Comparison of ENCODE assay signal across 9 cellular contexts in the genomic region with DNA sequence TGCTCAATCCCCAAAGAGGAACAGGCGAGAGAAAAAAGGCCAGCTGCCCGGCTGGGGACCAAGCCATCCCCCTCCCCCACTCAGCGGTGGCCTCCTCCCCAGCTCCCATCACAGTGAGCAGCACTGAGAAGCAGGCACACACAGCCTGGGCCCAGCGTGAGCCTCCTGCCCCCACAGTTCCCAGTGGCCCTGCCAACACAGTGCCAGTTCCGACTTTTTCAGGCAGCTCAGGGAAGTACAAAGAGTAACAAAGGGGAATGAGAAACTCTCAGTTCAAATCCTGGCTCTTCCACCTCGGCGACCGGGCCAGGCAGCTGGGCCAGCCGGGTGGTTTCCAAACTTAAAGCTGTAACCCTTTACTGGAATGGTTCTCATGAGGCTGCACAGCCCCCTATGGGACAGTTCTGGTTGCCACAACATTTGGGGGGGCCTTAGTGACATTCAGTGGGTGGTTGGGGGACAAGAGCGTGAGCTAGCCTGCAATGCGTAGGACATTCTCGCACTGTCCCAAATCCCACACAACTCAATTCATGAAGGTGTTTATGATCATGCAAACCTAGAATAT. TPM values are rescaled to one million over a fixed set of nuclear protein-coding genes. Genes with fewer than 3 reads are reported as not detected.
DNase-seq lines count a peak whose midpoint lies in the region; TF ChIP-seq lines count a peak whose summit lies in the region.
"Had no signal": no experiment of that assay in that cellular context is flagged by ENCODE, and none has a peak within 500 bp of the region (broad histone marks: within the 10 kb centered on the region; RNA-seq: fewer than 3 reads in every experiment).

No MANE protein-coding gene starts in this region.

- peaks cover 40% of the 10 kb centered on the region for H3K36me3 ChIP-seq in NT2/D1 (ENCODE audit: insufficient read depth, insufficient read length, low read length)
- no peaks in the 10 kb centered on the region for H3K36me3 ChIP-seq in ectodermal cell (ENCODE audit: control insufficient read depth, insufficient read depth, low read length)
- H3K36me3 ChIP-seq in mesodermal cell (ENCODE audit: control insufficient read depth, insufficient read depth, low read length) = peaks cover 7% of the 10 kb centered on the region
- no peaks in the 10 kb centered on the region for H3K36me3 ChIP-seq in PC-9 (ENCODE audit: low read depth)

- no peak overlapping the region for H3K4me2 ChIP-seq in PC-9

- peaks cover 3% of the 10 kb centered on the region; the same call in 1 of the 2 replicates for H4K20me1 ChIP-seq in PC-9 (ENCODE audit: insufficient read depth)

- H3K27ac ChIP-seq in ectodermal cell (ENCODE audit: insufficient read depth, low read depth, low read length, poor library complexity, severe bottlenecking) (peak overlapping the region; percentile 63), mesodermal cell (ENCODE audit: low read depth, low read length, severe bottlenecking) (peak overlapping the region; percentile 29), PC-9 (no peak overlapping the region)

- no peak overlapping the region for H2AFZ ChIP-seq in PC-9

- no peak for TF ChIP-seq CTCF in PC-9 (conservative IDR thresholded peaks at IDR 0.05)

- POLR2A ChIA-PET in PC-9 (lab: Charles Lee; ENCODE audit: unreplicated experiment) = interaction anchor here (0.6 kb wide), 1 partner anchor 13 kb away, joined by 3 read pairs; no protein-coding TSS in a partner anchor

- H3K79me2 ChIP-seq in PC-9 (ENCODE audit: low read depth) = peaks cover 9% of the 10 kb centered on the region

- H3K9ac ChIP-seq in NT2/D1 (ENCODE audit: insufficient read length, low read depth) = peak overlapping the region; percentile 44

- no peaks in the 10 kb centered on the region for H3K9me3 ChIP-seq in NT2/D1 (ENCODE audit: insufficient read depth, low read length)
- H3K9me3 ChIP-seq in ectodermal cell (ENCODE audit: control insufficient read depth, low read length) = no peaks in the 10 kb centered on the region
- no peaks in the 10 kb centered on the region for H3K9me3 ChIP-seq in mesodermal cell (ENCODE audit: control insufficient read depth, low read length)
- H3K9me3 ChIP-seq in PC-9 (ENCODE audit: insufficient read depth, low read depth) = no peaks in the 10 kb centered on the region

- peaks cover 31% of the 10 kb centered on the region for H3F3A ChIP-seq in PC-9 (ENCODE audit: insufficient read depth, low read depth)

- no peak overlapping the region for H3K4me3 ChIP-seq in NT2/D1 (ENCODE audit: insufficient read length, low read depth)
- H3K4me3 ChIP-seq in ectodermal cell (ENCODE audit: insufficient read depth, low read depth, low read length) = no peak overlapping the region
- H3K4me3 ChIP-seq in mesodermal cell (ENCODE audit: extremely low read depth, insufficient read depth, low read length, poor library complexity, severe bottlenecking) = no peak overlapping the region
- no peak overlapping the region for H3K4me3 ChIP-seq in PC-9

- intact Hi-C loops in PC-9 (cut with micrococcal nuclease; ENCODE audit: unreplicated experiment) = no loop called here

- H3K4me1 ChIP-seq in NT2/D1 (ENCODE audit: insufficient read depth, insufficient read length) (peaks cover 62% of the 10 kb centered on the region), ectodermal cell (ENCODE audit: control insufficient read depth, insufficient read depth, low read length) (peaks cover 57% of the 10 kb centered on the region), mesodermal cell (ENCODE audit: control insufficient read depth, insufficient read depth, low read length, poor library complexity, severe bottlenecking) (peaks cover 41% of the 10 kb centered on the region), PC-9 (replicated peaks; ENCODE audit: insufficient read depth) (peaks cover 12% of the 10 kb centered on the region)

- H3K27me3 ChIP-seq in NT2/D1 (ENCODE audit: insufficient read depth, insufficient read length) (no peaks in the 10 kb centered on the region), ectodermal cell (ENCODE audit: control insufficient read depth, insufficient read depth, low read length, poor library complexity, severe bottlenecking) (peaks cover 3% of the 10 kb centered on the region), PC-9 (ENCODE audit: insufficient read depth, low read depth) (no peaks in the 10 kb centered on the region)

- CTCF ChIA-PET in PC-9 (lab: Charles Lee) = interaction anchor here (0.5 to 1.4 kb wide), 5 partner anchors 11 to 255 kb away, joined by 3 to 5 read pairs (median 3); no protein-coding TSS in a partner anchor

- BruUV-seq in PC-9 (replicated peaks; lab: Mats Ljungman, UMichigan) = no TSS peak

- no peak for DNase-seq in NT2/D1 (ENCODE audit: low read depth, low spot score)
- DNase-seq in superior temporal gyrus (ENCODE audit: extremely low spot score) = peak; percentile 64
- DNase-seq in PC-9 = no peak
- DNase-seq in stimulated activated CD4-positive, alpha-beta T cell treated with anti-CD3 and anti-CD28 coated beads, Interleukin-4, amount 100 ng/mL, for 1 hour = no peak
- DNase-seq in NOMO-1 treated with dmso at 0.1 percent for 144 hours (lab: John Stamatoyannopoulos, UW; ENCODE audit: unreplicated experiment) = no peak
- DNase-seq: NCI-H1105 treated with DMSO at 0.1 percent for 48 hours, NCI-H226 had no signal

- WGBS in ectodermal cell, 2 experiments = 28 to 39% methylated on average over 10 to 12 of the region's 12 CpGs
- WGBS in mesodermal cell (ENCODE audit: insufficient coverage in 2 of 2), 2 experiments = 47 to 66% methylated on average over 6 to 8 of the region's 12 CpGs

- no peaks in the 10 kb centered on the region for H3K9me2 ChIP-seq in PC-9 (ENCODE audit: insufficient read depth)

RNA-seq across cellular contexts. Expression of a gene that starts 18.4 kb away (rescaled TPM):
- 30.7 TPM for polyA plus RNA-seq in ectodermal cell (2013, experiment 1 of 4)
- 32.5 TPM for polyA plus RNA-seq in ectodermal cell (2013, experiment 2 of 4)
- 26.8 TPM for polyA plus RNA-seq in ectodermal cell (2013, experiment 3 of 4)
- 27.7 TPM for polyA plus RNA-seq in ectodermal cell (2013, experiment 4 of 4)
- 28.8 TPM for polyA plus RNA-seq in mesodermal cell (2013, experiment 1 of 2)
- polyA plus RNA-seq in mesodermal cell (2013, experiment 2 of 2) = 20.7 TPM
- total RNA-seq in PC-9 (2021) = 118 and 125 TPM in 2 replicates
